Comparison of ENCODE assay signal across 10 cellular contexts in genomic region chr20:21522479-21523397, GRCh38. TPM values are rescaled to one million over a fixed set of nuclear protein-coding genes. Genes with fewer than 3 reads are reported as not detected.
DNase-seq lines count a peak whose midpoint lies in the region; ATAC-seq and TF ChIP-seq lines count a peak whose summit lies in the region.
"Had no signal": no experiment of that assay in that cellular context is flagged by ENCODE, and none has a peak within 500 bp of the region (broad histone marks: within the 10 kb centered on the region; RNA-seq: fewer than 3 reads in every experiment).

No MANE protein-coding gene starts in this region.

- peak overlapping the region; percentile 74 for H3K27ac Mint-ChIP-seq in activated CD8-positive, alpha-beta memory T cell treated with anti-CD3 and anti-CD28 coated beads, Interleukin-2, amount 10 ng/mL, durations not matched to agents 7 days and 5 days
- peak overlapping the region; percentile 84 for H3K27ac Mint-ChIP-seq in T-helper 17 cell

- H3K27me3 ChIP-seq in iPS-20b (ENCODE audit: insufficient read depth, low read length) (peaks cover 100% of the 10 kb centered on the region), smooth muscle cell (ENCODE audit: low read depth) (peaks cover 100% of the 10 kb centered on the region)

- H3K9ac ChIP-seq in iPS-20b (ENCODE audit: low read depth, low read length), result no peak overlapping the region
- no peak overlapping the region for H3K9ac ChIP-seq in smooth muscle cell (ENCODE audit: low read depth)

- no peaks in the 10 kb centered on the region for H3K36me3 ChIP-seq in iPS-20b (ENCODE audit: insufficient read depth, low read depth, low read length)
- no peaks in the 10 kb centered on the region for H3K36me3 ChIP-seq in smooth muscle cell (ENCODE audit: low read depth)

- no peaks in the 10 kb centered on the region for H3F3A ChIP-seq in smooth muscle cell (ENCODE audit: low read depth)

- H3K9me3 ChIP-seq in T-helper 17 cell (ENCODE audit: control insufficient read depth, low read length, poor library complexity, severe bottlenecking) (no peaks in the 10 kb centered on the region), iPS-20b (ENCODE audit: insufficient read depth, low read depth, low read length) (no peaks in the 10 kb centered on the region; the same call in 1 of the 2 replicates), smooth muscle cell (replicated peaks; ENCODE audit: low read depth) (no peaks in the 10 kb centered on the region)

- H3K4me2 ChIP-seq in smooth muscle cell, result peak overlapping the region; percentile 76

- H3K27ac ChIP-seq in iPS-20b (ENCODE audit: low read length) (no peak overlapping the region), smooth muscle cell (ENCODE audit: low read depth) (no peak overlapping the region)

- peaks cover 8% of the 10 kb centered on the region; the same call in 1 of the 2 replicates for H3K4me1 ChIP-seq in iPS-20b (ENCODE audit: insufficient read depth, low read length)
- H3K4me1 ChIP-seq in smooth muscle cell (ENCODE audit: low read depth), result peaks cover 5% of the 10 kb centered on the region

- WGBS in smooth muscle cell (ENCODE audit: low lambda C conversion rate), result 3% methylated on average over 46 of the region's 91 CpGs

- H3K4me3 Mint-ChIP-seq in activated CD8-positive, alpha-beta memory T cell treated with anti-CD3 and anti-CD28 coated beads, Interleukin-2, amount 10 ng/mL, durations not matched to agents 7 days and 5 days, result peak overlapping the region; percentile 5
- peak overlapping the region; percentile 79 for H3K4me3 Mint-ChIP-seq in T-helper 17 cell

- H3K4me3 ChIP-seq in iPS-20b (ENCODE audit: low read length), result peak overlapping the region; percentile 47
- H3K4me3 ChIP-seq in smooth muscle cell, result no peak overlapping the region

- H3K27me3 Mint-ChIP-seq in activated CD8-positive, alpha-beta memory T cell treated with anti-CD3 and anti-CD28 coated beads, Interleukin-2, amount 10 ng/mL, durations not matched to agents 7 days and 5 days, result peaks cover 90% of the 10 kb centered on the region
- H3K27me3 Mint-ChIP-seq in T-helper 17 cell, result peaks cover 87% of the 10 kb centered on the region

- H2AFZ ChIP-seq in smooth muscle cell (ENCODE audit: low read depth), result no peak overlapping the region

- H3K36me3 Mint-ChIP-seq in activated CD8-positive, alpha-beta memory T cell treated with anti-CD3 and anti-CD28 coated beads, Interleukin-2, amount 10 ng/mL, durations not matched to agents 7 days and 5 days, result no peaks in the 10 kb centered on the region
- peaks cover 12% of the 10 kb centered on the region for H3K36me3 Mint-ChIP-seq in T-helper 17 cell (ENCODE audit: low read depth)

- peak; percentile 33 for DNase-seq in activated CD8-positive, alpha-beta memory T cell treated with anti-CD3 and anti-CD28 coated beads, Interleukin-2, amount 10 ng/mL, durations not matched to agents 7 days and 5 days
- no peak for DNase-seq in activated CD8-positive, alpha-beta memory T cell treated with anti-CD3 and anti-CD28 coated beads, Interleukin-2, amount 50 U/mL, for 4 hours
- no peak for DNase-seq in T-helper 17 cell
- DNase-seq in smooth muscle cell (lab: John Stamatoyannopoulos, UW; ENCODE audit: unreplicated experiment), result no peak
- DNase-seq in T1000 (lab: John Stamatoyannopoulos, UW), result no peak

- no peak for TF ChIP-seq CTCF in smooth muscle cell (IDR thresholded peaks at IDR 0.05; ENCODE audit: borderline replicate concordance, insufficient read depth, poor library complexity, severe bottlenecking)

- ATAC-seq in activated CD8-positive, alpha-beta memory T cell treated with anti-CD3 and anti-CD28 coated beads, Interleukin-2, amount 10 ng/mL, durations not matched to agents 7 days and 5 days, result no peak
- ATAC-seq in T-helper 17 cell, result no peak
- ATAC-seq in GM19023 (IDR thresholded peaks at IDR 0.05; ENCODE audit: unreplicated experiment), result no peak
- ATAC-seq in GM21526 (IDR thresholded peaks at IDR 0.05; ENCODE audit: low FRiP score, unreplicated experiment), result no peak
- ATAC-seq: Panc1 had no signal

- CTCF ChIA-PET in activated CD8-positive, alpha-beta memory T cell treated with anti-CD3 and anti-CD28 coated beads, Interleukin-2, amount 10 ng/mL, durations not matched to agents 7 days and 5 days (lab: Charles Lee), result interaction anchor here (0.8 to 3.0 kb wide), 2 partner anchors 17 to 18 kb away, joined by 3 to 11 read pairs; no protein-coding TSS in a partner anchor

- H3K9me3 Mint-ChIP-seq in activated CD8-positive, alpha-beta memory T cell treated with anti-CD3 and anti-CD28 coated beads, Interleukin-2, amount 10 ng/mL, durations not matched to agents 7 days and 5 days (ENCODE audit: low read depth), result no peaks in the 10 kb centered on the region

- H4K20me1 ChIP-seq in smooth muscle cell (ENCODE audit: low read depth), result no peaks in the 10 kb centered on the region

- H3K79me2 ChIP-seq in smooth muscle cell (ENCODE audit: low read depth), result no peaks in the 10 kb centered on the region

- no peaks in the 10 kb centered on the region for H3K4me1 Mint-ChIP-seq in activated CD8-positive, alpha-beta memory T cell treated with anti-CD3 and anti-CD28 coated beads, Interleukin-2, amount 10 ng/mL, durations not matched to agents 7 days and 5 days
- H3K4me1 Mint-ChIP-seq in T-helper 17 cell, result peaks cover 19% of the 10 kb centered on the region

RNA-seq across cellular contexts. Expression of gene NKX2-2, which starts 8.9 kb away (rescaled TPM):
- not detected for total RNA-seq in activated CD8-positive, alpha-beta memory T cell treated with anti-CD3 and anti-CD28 coated beads, Interleukin-2, amount 10 ng/mL, durations not matched to agents 7 days and 5 days
- total RNA-seq in T-helper 17 cell (not detected), smooth muscle cell (not detected in 2 replicates)
- not detected in 2 replicates for polyA plus RNA-seq in smooth muscle cell
- polyA plus RNA-seq: BJ had no signal
